14 cellular contexts compared by ENCODE assay signal in genomic region chr4:29852537-29852936, GRCh38.
"Had no signal": no experiment of that assay in that cellular context is flagged by ENCODE, and none has a peak within 500 bp of the region (broad histone marks: within the 10 kb centered on the region; RNA-seq: fewer than 3 reads in every experiment).

No MANE protein-coding gene starts in this region.

- H3K36me3 ChIP-seq: esophagus muscularis mucosa, lower lobe of right lung, neural progenitor cell, sigmoid colon, spleen, stomach, upper lobe of left lung had no signal

- H3K27ac ChIP-seq: coronary artery, esophagus muscularis mucosa, lower lobe of right lung, neural progenitor cell, sigmoid colon, spleen, stomach, testis, upper lobe of left lung had no signal

- ATAC-seq: activated CD4-positive, CD25-positive, alpha-beta regulatory T cell treated with anti-CD3 and anti-CD28 coated beads, Interleukin-2, amount 50 U/mL, for 24 hours; left colon; lower lobe of right lung had no signal

- H3K9me3 ChIP-seq: esophagus muscularis mucosa, lower lobe of right lung, sigmoid colon, stomach, testis, upper lobe of left lung had no signal

- H3K4me1 ChIP-seq: esophagus muscularis mucosa, lower lobe of right lung, sigmoid colon, spleen, stomach, testis, upper lobe of left lung had no signal

- DNase-seq: activated naive CD4-positive, alpha-beta T cell; activated naive CD8-positive, alpha-beta T cell treated with anti-CD3 and anti-CD28 coated beads, Interleukin-2, amount 10 ng/mL, durations not matched to agents 7 days and 5 days; left colon; lower lobe of right lung; naive B cell; sigmoid colon; spleen; stomach; testis; upper lobe of left lung had no signal

- H3K27me3 ChIP-seq: esophagus muscularis mucosa, neural progenitor cell, sigmoid colon, spleen, stomach, testis, upper lobe of left lung had no signal

- H3K4me3 ChIP-seq: coronary artery, esophagus muscularis mucosa, lower lobe of right lung, neural progenitor cell, sigmoid colon, spleen, stomach, testis, upper lobe of left lung had no signal
